Comparison of ENCODE assay signal across 13 cellular contexts in the genomic region with DNA sequence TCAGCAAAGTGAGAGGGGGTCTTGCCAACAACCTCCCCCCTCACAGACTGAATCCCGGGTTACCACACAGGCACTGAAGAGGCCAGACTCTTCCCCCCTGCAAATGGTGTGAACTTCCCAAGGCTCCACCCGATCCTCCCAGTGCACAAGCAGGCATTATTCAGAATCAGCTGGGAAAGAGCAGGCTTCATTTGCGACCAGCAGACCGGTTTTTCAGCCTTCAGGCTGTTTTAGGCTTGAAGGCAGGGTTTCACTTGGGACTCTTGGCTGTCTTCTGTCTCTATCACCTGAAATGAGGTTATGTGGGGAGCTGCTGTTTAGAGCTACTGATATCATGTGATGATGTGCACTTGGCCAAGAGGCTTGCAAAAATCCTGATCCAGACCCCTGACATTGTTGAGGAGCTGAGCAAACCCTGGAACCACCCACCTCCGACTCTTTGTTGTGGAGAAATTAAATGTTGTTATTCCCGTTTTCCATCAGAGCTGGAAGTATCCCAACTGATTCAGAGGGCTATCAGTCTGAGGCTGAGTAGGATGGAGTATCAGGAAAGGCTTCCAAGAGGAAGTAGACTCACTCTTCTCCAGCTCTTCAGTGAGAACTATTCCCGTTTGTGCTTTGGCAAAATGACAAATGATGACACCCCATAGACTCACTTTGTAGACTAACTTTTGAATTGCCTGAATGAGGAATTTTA.
A peak's percentile ranks its signal among the peaks of the same experiment; 100 is the strongest.
DNase-seq lines count a peak whose midpoint lies in the region; ATAC-seq lines count a peak whose summit lies in the region.
"Had no signal": no experiment of that assay in that cellular context is flagged by ENCODE, and none has a peak within 500 bp of the region (broad histone marks: within the 10 kb centered on the region; RNA-seq: fewer than 3 reads in every experiment).

No MANE protein-coding gene starts in this region.

- peaks cover 3% of the 10 kb centered on the region for H3K27me3 Mint-ChIP-seq in activated T-helper 17 cell treated with anti-CD3 and anti-CD28 coated beads, Interleukin-2, amount 50 U/mL, for 72 hours
- peaks cover 0 to 6% of the 10 kb centered on the region in 2 donors for H3K27me3 Mint-ChIP-seq in T-cell

- POLR2A ChIA-PET in T-cell (lab: Charles Lee): no interaction called here

- ATAC-seq in activated T-helper 17 cell treated with anti-CD3 and anti-CD28 coated beads, Interleukin-2, amount 50 U/mL, for 72 hours (replicated peaks): no peak
- ATAC-seq in T-cell (replicated peaks in 1 of 4): no peak
- no peak for ATAC-seq in HG02588 (IDR thresholded peaks at IDR 0.05; ENCODE audit: unreplicated experiment)

- no peaks in the 10 kb centered on the region for H3K36me3 Mint-ChIP-seq in activated T-helper 17 cell treated with anti-CD3 and anti-CD28 coated beads, Interleukin-2, amount 50 U/mL, for 72 hours (ENCODE audit: low read depth)
- H3K36me3 Mint-ChIP-seq in T-cell: no peaks in the 10 kb centered on the region

- DNase-seq in NCI-H2029 treated with DMSO at 0.1 percent for 48 hours (lab: John Stamatoyannopoulos, UW) (peak; percentile 3), NCI-H2029 (lab: John Stamatoyannopoulos, UW) (no peak), glomerular visceral epithelial cell (ENCODE audit: extremely low spot score) (peak; percentile 40), superior temporal gyrus (ENCODE audit: extremely low spot score) (peak; percentile 51), T-cell (no peak), globus pallidus (ENCODE audit: low spot score) (no peak)
- DNase-seq: activated gamma-delta T cell, hippocampal formation, KBM-7, SHP77 treated with DMSO at 0.1 percent for 48 hours, spleen had no signal

- H3K4me3 Mint-ChIP-seq in activated T-helper 17 cell treated with anti-CD3 and anti-CD28 coated beads, Interleukin-2, amount 50 U/mL, for 72 hours: no peak overlapping the region
- H3K4me3 Mint-ChIP-seq in T-cell: no peak overlapping the region

- peaks cover 8% of the 10 kb centered on the region for H3K4me1 Mint-ChIP-seq in activated T-helper 17 cell treated with anti-CD3 and anti-CD28 coated beads, Interleukin-2, amount 50 U/mL, for 72 hours
- H3K4me1 Mint-ChIP-seq in T-cell: peaks cover 16 to 22% (median 18%) of the 10 kb centered on the region in 3 donors

- H3K9me3 Mint-ChIP-seq in activated T-helper 17 cell treated with anti-CD3 and anti-CD28 coated beads, Interleukin-2, amount 50 U/mL, for 72 hours: no peaks in the 10 kb centered on the region
- H3K9me3 Mint-ChIP-seq in T-cell: no peaks in the 10 kb centered on the region

- CTCF ChIA-PET in T-cell (lab: Charles Lee): no interaction called here

- H3K27ac Mint-ChIP-seq in activated T-helper 17 cell treated with anti-CD3 and anti-CD28 coated beads, Interleukin-2, amount 50 U/mL, for 72 hours: peak overlapping the region; percentile 33
- H3K27ac Mint-ChIP-seq in T-cell: no peak overlapping the region

Comparison
In these comparisons a context has a peak if more than half of its experiments do, and no peak if none do; other contexts are left out.
1. DNase-seq: peak in NCI-H2029 treated with DMSO at 0.1 percent for 48 hours (single experiment), glomerular visceral epithelial cell (single experiment) and superior temporal gyrus (single experiment); none in NCI-H2029 (single experiment), T-cell (0 of 34) and globus pallidus (single experiment).